Comparison of ENCODE assay signal across 9 cellular contexts in genomic region chr2:207008105-207008990, GRCh38.
A peak's percentile ranks its signal among the peaks of the same experiment; 100 is the strongest.
DNase-seq lines count a peak whose midpoint lies in the region; ATAC-seq and TF ChIP-seq lines count a peak whose summit lies in the region.
"Had no signal": no experiment of that assay in that cellular context is flagged by ENCODE, and none has a peak within 500 bp of the region (broad histone marks: within the 10 kb centered on the region; RNA-seq: fewer than 3 reads in every experiment).

No MANE protein-coding gene starts in this region.

- DNase-seq in Ammon's horn (ENCODE audit: low spot score) = peak; percentile 70
- DNase-seq in NCI-H226 = peak; percentile 46
- peak; percentile 13 for DNase-seq in endothelial cell (ENCODE audit: low spot score)
- peak; percentile 56 for DNase-seq in midbrain (lab: John Stamatoyannopoulos, UW)
- DNase-seq in stimulated activated CD4-positive, alpha-beta T cell treated with anti-CD3 and anti-CD28 coated beads, Interleukin-2, amount 100 ng/mL, for 48 hours = no peak
- no peak for DNase-seq in 8988T
- DNase-seq: NCI-H1694 treated with DMSO at 0.1 percent for 48 hours had no signal

- H3K4me1 Mint-ChIP-seq in endothelial cell (ENCODE audit: unreplicated experiment) = peaks cover 34% of the 10 kb centered on the region

- peaks cover 5% of the 10 kb centered on the region for H3K27me3 Mint-ChIP-seq in endothelial cell (ENCODE audit: unreplicated experiment)

- H3K4me3 Mint-ChIP-seq in endothelial cell (ENCODE audit: unreplicated experiment) = no peak overlapping the region

- peak; percentile 60 for TF ChIP-seq CTCF in endothelial cell (IDR thresholded peaks at IDR 0.05; ENCODE audit: unreplicated experiment)

- H3K27ac Mint-ChIP-seq in endothelial cell (ENCODE audit: unreplicated experiment) = peak overlapping the region; percentile 97

- H3K9me3 Mint-ChIP-seq in endothelial cell (ENCODE audit: unreplicated experiment) = no peaks in the 10 kb centered on the region

- ATAC-seq in HG02588 (IDR thresholded peaks at IDR 0.05; ENCODE audit: unreplicated experiment) (no peak), GM21515 (IDR thresholded peaks at IDR 0.05; ENCODE audit: unreplicated experiment) (no peak)

- no peaks in the 10 kb centered on the region for H3K36me3 Mint-ChIP-seq in endothelial cell (ENCODE audit: low read depth, unreplicated experiment)

Comparison
In these comparisons a context has a peak if more than half of its experiments do, and no peak if none do; other contexts are left out.
1. DNase-seq: peak in Ammon's horn (single experiment), NCI-H226 (single experiment), endothelial cell (single experiment) and midbrain (single experiment); none in stimulated activated CD4-positive, alpha-beta T cell treated with anti-CD3 and anti-CD28 coated beads, Interleukin-2, amount 100 ng/mL, for 48 hours (0 of 2) and 8988T (single experiment).